Comparison of ENCODE assay signal across 26 cellular contexts in the genomic region with DNA sequence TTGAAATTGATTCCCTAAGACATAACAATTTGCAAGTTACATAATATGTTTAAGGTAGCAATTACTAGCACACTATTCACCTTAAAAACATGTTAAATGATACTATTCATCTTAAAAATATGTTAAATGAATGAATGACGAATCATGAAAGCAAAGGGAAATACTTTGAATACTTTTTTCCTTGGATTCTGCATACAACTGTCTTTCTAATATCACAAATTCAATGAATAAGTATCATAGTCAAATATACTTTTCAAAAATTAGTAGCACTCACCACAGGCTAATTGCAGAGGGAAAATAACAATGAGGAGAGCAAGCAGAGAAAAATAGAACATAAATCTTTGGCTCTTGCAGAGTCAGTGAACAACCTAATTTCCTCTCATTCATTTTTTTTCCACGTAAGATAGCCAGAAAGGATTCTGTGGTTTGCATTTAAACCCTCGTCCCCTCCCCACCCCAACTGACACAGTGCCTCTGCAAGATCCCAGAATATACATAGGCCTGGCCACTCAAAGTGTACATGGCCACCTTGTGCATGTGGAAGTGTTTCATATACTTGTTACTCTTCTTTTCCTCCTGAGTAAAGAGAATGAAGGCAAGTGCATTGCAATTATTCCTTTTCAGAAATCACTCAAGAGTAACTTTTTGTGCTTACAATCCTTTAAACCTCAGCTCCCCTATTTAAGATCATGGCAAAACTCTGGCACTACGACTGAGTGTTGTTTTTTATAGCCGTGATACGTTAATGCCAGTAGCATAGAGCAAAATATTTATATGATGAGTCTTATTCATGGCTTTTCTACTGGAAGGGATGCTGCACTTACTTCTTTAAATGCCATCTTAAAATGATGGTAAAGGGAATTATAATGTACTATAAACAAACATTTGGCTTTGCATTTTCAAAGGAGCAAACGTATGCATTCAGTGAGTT.
DNase-seq lines count a peak whose midpoint lies in the region; TF ChIP-seq lines count a peak whose summit lies in the region.
"Had no signal": no experiment of that assay in that cellular context is flagged by ENCODE, and none has a peak within 500 bp of the region (broad histone marks: within the 10 kb centered on the region; RNA-seq: fewer than 3 reads in every experiment).

No MANE protein-coding gene starts in this region.

- no peak for TF ChIP-seq CTCF in astrocyte of the spinal cord (IDR thresholded peaks at IDR 0.05; ENCODE audit: low read depth, low read length)
- no peak for TF ChIP-seq CTCF in right atrium auricular region (IDR thresholded peaks at IDR 0.05)
- TF ChIP-seq CTCF in suprapubic skin (IDR thresholded peaks at IDR 0.05), result no peak

- no peaks in the 10 kb centered on the region for H3K9me3 ChIP-seq in GM23248 (ENCODE audit: low read depth)
- peaks cover 0 to 33% of the 10 kb centered on the region in 2 donors for H3K9me3 ChIP-seq in right atrium auricular region
- peaks cover 19% of the 10 kb centered on the region for H3K9me3 ChIP-seq in suprapubic skin
- no peaks in the 10 kb centered on the region for H3K9me3 ChIP-seq in CD8-positive, alpha-beta memory T cell (ENCODE audit: low read length)

- no peak overlapping the region for H3K4me3 Mint-ChIP-seq in CD8-positive, alpha-beta memory T cell
- H3K4me3 Mint-ChIP-seq: activated naive CD4-positive, alpha-beta T cell treated with anti-CD3 and anti-CD28 coated beads, Interleukin-2, amount 50 U/mL, for 24 hours; CD8-positive, alpha-beta T cell; central memory CD8-positive, alpha-beta T cell; IgD-negative memory B cell; naive B cell; stimulated activated naive CD8-positive, alpha-beta T cell treated with anti-CD3 and anti-CD28 coated beads, Interleukin-15, Interleukin-2, amounts not matched to agents 100 ng/mL and 50 ng/mL, for 24 hours had no signal

- DNase-seq in GM23248 (peak; percentile 44), NCI-H226 (peak; percentile 24), astrocyte of the spinal cord (ENCODE audit: low read depth, low spot score) (peak; percentile 60), renal cortical epithelial cell (ENCODE audit: low read depth) (peak; percentile 14), LoVo (ENCODE audit: low spot score) (no peak), right atrium auricular region (ENCODE audit: low spot score) (no peak), suprapubic skin (ENCODE audit: low spot score in 2 of 2) (no peak)
- DNase-seq in CD8-positive, alpha-beta memory T cell, result no peak
- DNase-seq: activated CD4-positive, alpha-beta T cell treated with anti-CD3 and anti-CD28 coated beads for 48 hours; aorta; CD8-positive, alpha-beta T cell; left colon; MV-4-11; naive B cell; NCI-H1694 treated with DMSO at 0.1 percent for 48 hours; NCI-H748 treated with DMSO at 0.1 percent for 48 hours; retina; SIG-M5; stimulated activated CD4-positive, alpha-beta T cell treated with anti-CD3 and anti-CD28 coated beads, Interleukin-4, amount 100 ng/mL, for 4 hours; tibial artery had no signal

- no peak overlapping the region for H3K27ac Mint-ChIP-seq in CD8-positive, alpha-beta memory T cell
- H3K27ac Mint-ChIP-seq: activated naive CD4-positive, alpha-beta T cell treated with anti-CD3 and anti-CD28 coated beads, Interleukin-2, amount 50 U/mL, for 24 hours; CD8-positive, alpha-beta T cell; IgD-negative memory B cell; naive B cell; stimulated activated naive CD8-positive, alpha-beta T cell treated with anti-CD3 and anti-CD28 coated beads, Interleukin-15, Interleukin-2, amounts not matched to agents 100 ng/mL and 50 ng/mL, for 24 hours had no signal

- no peaks in the 10 kb centered on the region for H3K36me3 Mint-ChIP-seq in CD8-positive, alpha-beta memory T cell
- H3K36me3 Mint-ChIP-seq: activated naive CD4-positive, alpha-beta T cell treated with anti-CD3 and anti-CD28 coated beads, Interleukin-2, amount 50 U/mL, for 24 hours; CD8-positive, alpha-beta T cell; IgD-negative memory B cell; naive B cell had no signal

- WGBS in GM23248 (ENCODE audit: low coverage in 1 of 2, low lambda C conversion rate in 2 of 2, missing lambda C conversion rate in 2 of 2), 2 experiments, result 53 to 61% methylated on average over 7 of the region's 7 CpGs
- WGBS in suprapubic skin, result 64% methylated on average over 7 of the region's 7 CpGs

- H3K27me3 Mint-ChIP-seq in CD8-positive, alpha-beta memory T cell, result no peaks in the 10 kb centered on the region
- H3K27me3 Mint-ChIP-seq: activated naive CD4-positive, alpha-beta T cell treated with anti-CD3 and anti-CD28 coated beads, Interleukin-2, amount 50 U/mL, for 24 hours; central memory CD8-positive, alpha-beta T cell; IgD-negative memory B cell; stimulated activated naive CD8-positive, alpha-beta T cell treated with anti-CD3 and anti-CD28 coated beads, Interleukin-15, Interleukin-2, amounts not matched to agents 100 ng/mL and 50 ng/mL, for 24 hours had no signal

- H3K27me3 ChIP-seq in GM23248 (replicated peaks; ENCODE audit: insufficient read depth), result no peaks in the 10 kb centered on the region
- H3K27me3 ChIP-seq in right atrium auricular region, result no peaks in the 10 kb centered on the region
- no peaks in the 10 kb centered on the region for H3K27me3 ChIP-seq in suprapubic skin
- H3K27me3 ChIP-seq in CD8-positive, alpha-beta memory T cell (ENCODE audit: insufficient read depth, low read length, poor library complexity, severe bottlenecking), result no peaks in the 10 kb centered on the region
- H3K27me3 ChIP-seq: tibial artery had no signal

- H3K27ac ChIP-seq in GM23248, result 0 out of 2 replicates have a peak overlapping the region, but pooled peaks have one; percentile 11
- H3K27ac ChIP-seq in right atrium auricular region, result no peak overlapping the region
- H3K27ac ChIP-seq in suprapubic skin, result no peak overlapping the region
- no peak overlapping the region for H3K27ac ChIP-seq in CD8-positive, alpha-beta memory T cell (ENCODE audit: low read depth, low read length)
- H3K27ac ChIP-seq: HL-60, tibial artery had no signal

- H3K36me3 ChIP-seq in GM23248 (ENCODE audit: low read depth), result peaks cover 8% of the 10 kb centered on the region; the same call in 1 of the 2 replicates
- no peaks in the 10 kb centered on the region for H3K36me3 ChIP-seq in right atrium auricular region
- H3K36me3 ChIP-seq in suprapubic skin, result no peaks in the 10 kb centered on the region
- H3K36me3 ChIP-seq in CD8-positive, alpha-beta memory T cell (ENCODE audit: insufficient read depth, low read length), result no peaks in the 10 kb centered on the region
- H3K36me3 ChIP-seq: tibial artery had no signal

- no peaks in the 10 kb centered on the region for H3K4me1 Mint-ChIP-seq in CD8-positive, alpha-beta memory T cell
- H3K4me1 Mint-ChIP-seq: activated naive CD4-positive, alpha-beta T cell treated with anti-CD3 and anti-CD28 coated beads, Interleukin-2, amount 50 U/mL, for 24 hours; central memory CD8-positive, alpha-beta T cell; IgD-negative memory B cell; naive B cell had no signal

- peak overlapping the region; percentile 41 for H3K4me2 ChIP-seq in GM23248 (ENCODE audit: unreplicated experiment)

- H3F3A ChIP-seq in GM23248 (ENCODE audit: insufficient read depth), result peaks cover 13% of the 10 kb centered on the region; the same call in 1 of the 2 replicates

- CTCF ChIA-PET in CD8-positive, alpha-beta memory T cell (lab: Charles Lee), result no interaction called here

- no peaks in the 10 kb centered on the region for H3K9me2 ChIP-seq in GM23248 (ENCODE audit: insufficient read depth)

- H3K9ac ChIP-seq in GM23248, result no peak overlapping the region

- H2AFZ ChIP-seq in GM23248, result no peak overlapping the region

- H3K4me3 ChIP-seq in GM23248, result 0 out of 2 replicates have a peak overlapping the region, but pooled peaks have one; percentile 10
- no peak overlapping the region for H3K4me3 ChIP-seq in astrocyte of the spinal cord (ENCODE audit: low read depth, low read length)
- H3K4me3 ChIP-seq in right atrium auricular region, result no peak overlapping the region
- H3K4me3 ChIP-seq in suprapubic skin, result no peak overlapping the region
- H3K4me3 ChIP-seq in CD8-positive, alpha-beta memory T cell (ENCODE audit: low read length), result no peak overlapping the region
- H3K4me3 ChIP-seq: GM12878, tibial artery had no signal

- H4K20me1 ChIP-seq in GM23248 (ENCODE audit: insufficient read depth), result no peaks in the 10 kb centered on the region

- H3K4me1 ChIP-seq in GM23248 (ENCODE audit: insufficient read depth) (peaks cover 17% of the 10 kb centered on the region), right atrium auricular region (no peaks in the 10 kb centered on the region), suprapubic skin (no peaks in the 10 kb centered on the region)
- H3K4me1 ChIP-seq in CD8-positive, alpha-beta memory T cell (ENCODE audit: insufficient read depth, low read length), result no peaks in the 10 kb centered on the region
- H3K4me1 ChIP-seq: tibial artery had no signal

- in situ Hi-C loops in GM23248 (cut with MboI) (no loop called here), astrocyte of the spinal cord (cut with HindIII; ENCODE audit: low sequenced_read_pairs) (no loop called here)

- no peak for TF ChIP-seq POLR2A in suprapubic skin (IDR thresholded peaks at IDR 0.05)

- no peak for TF ChIP-seq EP300 in suprapubic skin (IDR thresholded peaks at IDR 0.05)

- H3K79me2 ChIP-seq in GM23248 (ENCODE audit: insufficient read depth), result no peaks in the 10 kb centered on the region

- peaks cover 0 to 31% (median 17%) of the 10 kb centered on the region in 5 donors for H3K9me3 Mint-ChIP-seq in CD8-positive, alpha-beta memory T cell

- POLR2A ChIA-PET in CD8-positive, alpha-beta memory T cell (lab: Charles Lee), result no interaction called here

Comparison
In these comparisons a context has a peak if more than half of its experiments do, and no peak if none do; other contexts are left out.
1. DNase-seq: peak in GM23248 (single experiment), NCI-H226 (single experiment), astrocyte of the spinal cord (single experiment) and renal cortical epithelial cell (single experiment); none in LoVo (single experiment), right atrium auricular region (single experiment), suprapubic skin (0 of 2) and CD8-positive, alpha-beta memory T cell (0 of 5).